In the genomic region with DNA sequence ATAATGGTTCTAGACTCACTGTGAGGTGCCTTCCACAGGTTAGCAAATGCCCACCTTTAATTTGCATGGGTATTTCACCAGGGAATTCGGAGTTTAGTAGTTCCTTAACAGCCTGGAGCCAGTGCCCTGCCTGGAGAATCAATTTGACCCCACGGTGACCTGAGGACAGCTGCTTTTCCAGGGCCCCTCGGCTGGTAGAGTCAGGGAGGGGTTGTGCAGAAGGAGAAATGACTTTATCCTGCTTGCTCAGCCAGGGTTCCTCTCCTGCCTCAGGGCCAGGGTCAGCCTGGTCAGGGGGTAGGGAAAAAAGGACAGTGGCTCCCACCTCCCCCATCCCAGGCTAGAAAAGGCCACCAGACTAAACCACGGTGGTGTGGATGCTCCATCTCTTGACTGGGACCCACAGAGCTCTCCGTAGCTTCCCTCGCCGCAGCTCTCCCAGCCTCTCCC, we compare ENCODE assay signal across 8 cellular contexts. TPM values are rescaled to one million over a fixed set of nuclear protein-coding genes. Genes with fewer than 3 reads are reported as not detected.
DNase-seq lines count a peak whose midpoint lies in the region; ATAC-seq, FAIRE-seq and TF ChIP-seq lines count a peak whose summit lies in the region.

No MANE protein-coding gene starts in this region.

- ATAC-seq in HG03045 (IDR thresholded peaks at IDR 0.05; ENCODE audit: unreplicated experiment) (peak; percentile 13), GM12878 (no peak), GM19395 (IDR thresholded peaks at IDR 0.05; ENCODE audit: unreplicated experiment) (no peak), HG03432 (IDR thresholded peaks at IDR 0.05; ENCODE audit: unreplicated experiment) (no peak)

- no peak overlapping the region for H2AK5ac ChIP-seq in mesendoderm (ENCODE audit: low read length)

- H3K9me3 ChIP-seq in A673 (ENCODE audit: low read depth, low read length, poor library complexity, severe bottlenecking) (no peaks in the 10 kb centered on the region), GM12878 (replicated peaks; ENCODE audit: control insufficient read depth, insufficient read depth, low read length) (no peaks in the 10 kb centered on the region)

- H3K36me3 ChIP-seq in A673 (ENCODE audit: insufficient read depth, low read length, poor library complexity, severe bottlenecking) (no peaks in the 10 kb centered on the region), GM12878 (ENCODE audit: control insufficient read depth in 2 of 2, insufficient read depth in 2 of 2, low read length in 1 of 2) (no peaks in the 10 kb centered on the region), mesendoderm (ENCODE audit: control insufficient read depth, insufficient read depth, low read length) (no peaks in the 10 kb centered on the region)

- H2BK5ac ChIP-seq in mesendoderm (ENCODE audit: low read length), result no peak overlapping the region

- in situ Hi-C loops in GM12878 (cut with MboI), result no loop called here

- TF ChIP-seq CTCF in A673 (conservative IDR thresholded peaks at IDR 0.05; ENCODE audit: low read depth, low read length) (no peak), GM12878 (IDR thresholded peaks at IDR 0.05 in 2 of 3, conservative IDR thresholded peaks at IDR 0.05 in 1 of 3; ENCODE audit: control insufficient read depth in 2 of 3, extremely low read depth in 1 of 3, insufficient read depth in 1 of 3, low read depth in 3 of 3, low read length in 3 of 3) (no peak)

- H2BK15ac ChIP-seq in mesendoderm (replicated peaks; ENCODE audit: low read depth), result no peak overlapping the region

- peak overlapping the region; percentile 80 for H3K56ac ChIP-seq in mesendoderm (ENCODE audit: low read length)

- no peaks in the 10 kb centered on the region for H3K79me2 ChIP-seq in GM12878 (ENCODE audit: control insufficient read depth, insufficient read depth, low read length)
- no peaks in the 10 kb centered on the region for H3K79me2 ChIP-seq in mesendoderm (ENCODE audit: control insufficient read depth, insufficient read depth, low read length)

- CTCF ChIA-PET in A673 (lab: Charles Lee), result interaction anchor here (0.7 to 2.1 kb wide), 3 partner anchors 9 to 12 kb away, joined by 3 to 10 read pairs (median 4); a partner anchor contains a TSS
- CTCF ChIA-PET in GM12878 (lab: Yijun Ruan, JAX), result interaction anchor here (0.7 to 5.2 kb wide), 27 partner anchors 10 to 388 kb away, joined by 3 to 80 read pairs (median 4); a partner anchor contains a TSS

- peak overlapping the region; percentile 66 for H3K27ac ChIP-seq in A673 (ENCODE audit: low read depth, low read length, poor library complexity, severe bottlenecking)
- peak overlapping the region; percentile 81 for H3K27ac ChIP-seq in GM12878 (ENCODE audit: control insufficient read depth, insufficient read depth)
- H3K27ac ChIP-seq in mesendoderm (ENCODE audit: low read depth, low read length), result no peak overlapping the region

- intact Hi-C loops in A673 (cut with micrococcal nuclease; ENCODE audit: unreplicated experiment) (no loop called here), GM12878 (cut with micrococcal nuclease; ENCODE audit: unreplicated experiment) (loop anchor here (5.0 kb wide), 2 partner anchors 34 to 81 kb away; no protein-coding TSS in a partner anchor)

- H2AFZ ChIP-seq in GM12878 (ENCODE audit: control insufficient read depth, low read depth, low read length), result peak overlapping the region; percentile 3

- RAD21 ChIA-PET in GM12878 (lab: Charles Lee; ENCODE audit: unreplicated experiment), result interaction anchor here (1.0 to 4.1 kb wide), 17 partner anchors 10 to 243 kb away, joined by 3 to 36 read pairs (median 4); a partner anchor contains a TSS

- no peak overlapping the region for H4K8ac ChIP-seq in mesendoderm (ENCODE audit: low read depth, low read length)

- H3K9ac ChIP-seq in GM12878 (ENCODE audit: control insufficient read depth, insufficient read depth, low read length) (peak overlapping the region; percentile 88), mesendoderm (ENCODE audit: low read length) (peak overlapping the region; percentile 63)

- no peak overlapping the region for H3K18ac ChIP-seq in mesendoderm (ENCODE audit: low read length)

- WGBS in GM12878 (ENCODE audit: insufficient coverage, insufficient replicate concordance, low lambda C conversion rate, missing lambda C conversion rate), result 58% methylated on average over 7 of the region's 7 CpGs
- WGBS in mesendoderm (ENCODE audit: extremely low coverage, insufficient coverage, low lambda C conversion rate), result no CpG with 5 or more reads among the region's 7 CpGs

- H3K27me3 ChIP-seq in A673 (replicated peaks; ENCODE audit: insufficient read depth, low read depth, low read length, poor library complexity) (no peaks in the 10 kb centered on the region), GM12878 (replicated peaks in 1 of 2; ENCODE audit: control insufficient read depth in 2 of 2, insufficient read depth in 2 of 2, low read length in 1 of 2) (no peaks in the 10 kb centered on the region), mesendoderm (ENCODE audit: insufficient read depth, low read length, poor library complexity) (no peaks in the 10 kb centered on the region)

- BruUV-seq in A673 (replicated peaks; lab: Mats Ljungman, UMichigan) (no TSS peak), GM12878 (replicated peaks; lab: Mats Ljungman, UMichigan) (TSS peak; percentile 78)

- no peak overlapping the region for H3K4ac ChIP-seq in mesendoderm (ENCODE audit: low read depth, low read length)

- H3K23ac ChIP-seq in mesendoderm (ENCODE audit: low read length), result no peak overlapping the region

- peaks cover 36% of the 10 kb centered on the region for H3K4me1 ChIP-seq in A673 (ENCODE audit: insufficient read depth, low read length, poor library complexity, severe bottlenecking)
- H3K4me1 ChIP-seq in GM12878 (ENCODE audit: control insufficient read depth, insufficient read depth, low read length), result peaks cover 23% of the 10 kb centered on the region
- H3K4me1 ChIP-seq in mesendoderm (ENCODE audit: control insufficient read depth, low read depth, low read length), result peaks cover 1% of the 10 kb centered on the region

- SMC1A ChIA-PET in GM12878 (lab: Charles Lee; ENCODE audit: uncharacterized antibody, unreplicated experiment), result interaction anchor here (1.0 to 4.1 kb wide), 17 partner anchors 10 to 245 kb away, joined by 3 to 28 read pairs (median 5); a partner anchor contains a TSS

- POLR2A ChIA-PET in A673 (lab: Charles Lee; ENCODE audit: low non-redundant PET), result interaction anchor here (0.7 kb wide), 1 partner anchor 335 kb away, joined by 4 read pairs; no protein-coding TSS in a partner anchor
- POLR2A ChIA-PET in GM12878 (lab: Charles Lee), result interaction anchor here (0.9 to 3.5 kb wide), 7 partner anchors 8 to 225 kb away, joined by 3 to 20 read pairs (median 4); a partner anchor contains a TSS

- no peak for TF ChIP-seq EP300 in GM12878 (IDR thresholded peaks at IDR 0.05; ENCODE audit: borderline replicate concordance in 1 of 2, control insufficient read depth in 1 of 2, low read depth in 2 of 2, low read length in 2 of 2)

- TF ChIP-seq POLR2A in GM12878 (IDR thresholded peaks at IDR 0.05; ENCODE audit: low read depth, low read length), result no peak

- H4K5ac ChIP-seq in mesendoderm (ENCODE audit: low read length), result no peak overlapping the region

- no peak for TF ChIP-seq RAD21 in GM12878 (IDR thresholded peaks at IDR 0.05; ENCODE audit: insufficient read depth, low read depth, low read length)

- H3K4me2 ChIP-seq in GM12878 (ENCODE audit: control insufficient read depth, insufficient read depth), result peak overlapping the region; percentile 58
- H3K4me2 ChIP-seq in mesendoderm (ENCODE audit: low read length), result peak overlapping the region; percentile 81

- H3K4me3 ChIP-seq in A673 (ENCODE audit: low read depth, low read length, poor library complexity, severe bottlenecking) (peak overlapping the region; percentile 55), GM12878 (peak overlapping the region; percentile 66; the same call in 1 of the 2 replicates), mesendoderm (ENCODE audit: low read length) (no peak overlapping the region)

- no peaks in the 10 kb centered on the region for H4K20me1 ChIP-seq in GM12878 (ENCODE audit: control insufficient read depth, insufficient read depth)

- H2BK120ac ChIP-seq in mesendoderm (ENCODE audit: low read depth, low read length), result no peak overlapping the region

- no peaks in the 10 kb centered on the region for H3K79me1 ChIP-seq in mesendoderm (ENCODE audit: low read length)

- FAIRE-seq in GM12878 (lab: Jason Lieb, UNC), result no peak

- DNase-seq in A673 (ENCODE audit: low spot score), result no peak
- DNase-seq in GM12878 (ENCODE audit: low read depth, low spot score), result no peak
- no peak for DNase-seq in mesendoderm
- no peak for DNase-seq in NCI-H2227 (lab: John Stamatoyannopoulos, UW; ENCODE audit: unreplicated experiment)
- no peak for DNase-seq in GM03348 (ENCODE audit: low spot score)

RNA-seq across cellular contexts. Expression of a gene that starts 12.0 kb away (rescaled TPM):
- total RNA-seq in A673 (2021) (0.11 and 0.15 TPM in 2 replicates), GM12878 (2014; rRNA removed) (0.05 TPM in 1 of 2 replicates, not detected in the other), GM12878 (2014; rRNA removed; fragmentation: Illumina TruSeq; extraction: Trizol) (0.04 TPM in 1 of 2 replicates, not detected in the other), GM12878 (2021) (0.08 TPM in 1 of 2 replicates, not detected in the other)
- 8.1 and 8.2 TPM in 2 replicates for total RNA-seq in GM12878 (2013; cell fraction: nucleolus; rRNA removed)
- polyA plus RNA-seq in GM12878 (2011; ENCODE audit: low read depth), result not detected
- polyA plus RNA-seq in GM12878 (2011; rRNA removed) (0.10 and 0.12 TPM in 2 replicates), GM12878 (2014; fragmentation: Illumina TruSeq; extraction: Trizol) (not detected in 2 replicates), GM12878 (2014; fragmentation: Nextera tagmentation; extraction: Ambion mirVana) (not detected), GM12878 (2014; rRNA removed) (0.06 TPM in 1 of 2 replicates, not detected in the other), GM12878 (2016; fragmentation: Nextera tagmentation; extraction: Ambion mirVana) (under 1 TPM in 1 of 2 experiments, not detected in 1; 0.16 TPM)
- 0.27 TPM in 2 replicates for polyA plus RNA-seq in GM12878 (2011; cell fraction: cytosol; rRNA removed)
- polyA plus RNA-seq in GM12878 (2011; cell fraction: nucleus; rRNA removed), result 0.69 and 0.99 TPM in 2 replicates
- polyA plus RNA-seq in GM12878 (2012), result 0.07 and 0.13 TPM in 2 replicates
- polyA minus RNA-seq in GM12878 (2011; rRNA and poly(A)+ RNA removed), result 0.15 and 0.37 TPM in 2 replicates
- polyA minus RNA-seq in GM12878 (2011; cell fraction: cytosol; rRNA and poly(A)+ RNA removed), result not detected in 2 replicates
- polyA minus RNA-seq in GM12878 (2011; cell fraction: nucleus; rRNA and poly(A)+ RNA removed), result 0.38 and 0.48 TPM in 2 replicates
- polyA plus RNA-seq in mesendoderm (2013, experiment 1 of 2), result 0.01 TPM
- polyA plus RNA-seq in mesendoderm (2013, experiment 2 of 2), result not detected

RNA-seq across cellular contexts. Expression of a gene that starts 12.2 kb away (rescaled TPM):
- total RNA-seq in A673 (2021) (11.6 and 26.8 TPM in 2 replicates), GM12878 (2014; rRNA removed) (4.7 and 4.9 TPM in 2 replicates), GM12878 (2014; rRNA removed; fragmentation: Illumina TruSeq; extraction: Trizol) (2.0 and 2.1 TPM in 2 replicates), GM12878 (2021) (3.8 and 4.7 TPM in 2 replicates)
- 3.4 and 4.0 TPM in 2 replicates for total RNA-seq in GM12878 (2013; cell fraction: nucleolus; rRNA removed)
- 6.4 TPM for polyA plus RNA-seq in GM12878 (2011; ENCODE audit: low read depth)
- polyA plus RNA-seq in GM12878 (2011; rRNA removed) (1.9 and 2.8 TPM in 2 replicates), GM12878 (2014; fragmentation: Illumina TruSeq; extraction: Trizol) (0.68 and 1.8 TPM in 2 replicates), GM12878 (2014; fragmentation: Nextera tagmentation; extraction: Ambion mirVana) (under 1 TPM; 0.37 to 0.73 TPM), GM12878 (2014; rRNA removed) (5.7 and 5.9 TPM in 2 replicates), GM12878 (2016; fragmentation: Nextera tagmentation; extraction: Ambion mirVana) (1 to 10 TPM; 3.9 to 4.8 TPM)
- polyA plus RNA-seq in GM12878 (2011; cell fraction: cytosol; rRNA removed), result 7.0 and 7.3 TPM in 2 replicates
- polyA plus RNA-seq in GM12878 (2011; cell fraction: nucleus; rRNA removed), result 4.0 and 7.6 TPM in 2 replicates
- polyA plus RNA-seq in GM12878 (2012), result 8.1 and 11.6 TPM in 2 replicates
- 4.8 and 8.7 TPM in 2 replicates for polyA minus RNA-seq in GM12878 (2011; rRNA and poly(A)+ RNA removed)
- 5.0 and 5.9 TPM in 2 replicates for polyA minus RNA-seq in GM12878 (2011; cell fraction: cytosol; rRNA and poly(A)+ RNA removed)
- polyA minus RNA-seq in GM12878 (2011; cell fraction: nucleus; rRNA and poly(A)+ RNA removed), result 7.1 and 9.2 TPM in 2 replicates
- polyA plus RNA-seq in mesendoderm (2013, experiment 1 of 2), result 28.1 TPM
- polyA plus RNA-seq in mesendoderm (2013, experiment 2 of 2), result 29.2 TPM

RNA-seq across cellular contexts. Expression of a gene that starts 46.9 kb away (rescaled TPM):
- 21.9 and 23.8 TPM in 2 replicates for total RNA-seq in A673 (2021)
- 18.9 and 20.9 TPM in 2 replicates for total RNA-seq in GM12878 (2013; cell fraction: nucleolus; rRNA removed)
- total RNA-seq in GM12878 (2014; rRNA removed), result 18.3 and 18.5 TPM in 2 replicates
- total RNA-seq in GM12878 (2014; rRNA removed; fragmentation: Illumina TruSeq; extraction: Trizol), result 9.0 and 10.0 TPM in 2 replicates
- total RNA-seq in GM12878 (2021), result 19.8 and 20.3 TPM in 2 replicates
- polyA plus RNA-seq in GM12878 (2011; ENCODE audit: low read depth), result 5.9 TPM
- polyA plus RNA-seq in GM12878 (2011; rRNA removed), result 4.3 and 9.7 TPM in 2 replicates
- polyA plus RNA-seq in GM12878 (2011; cell fraction: cytosol; rRNA removed), result 14.5 and 17.7 TPM in 2 replicates
- polyA plus RNA-seq in GM12878 (2011; cell fraction: nucleus; rRNA removed), result 18.8 and 21.0 TPM in 2 replicates
- polyA plus RNA-seq in GM12878 (2012), result 10.1 and 11.1 TPM in 2 replicates
- polyA plus RNA-seq in GM12878 (2014; fragmentation: Illumina TruSeq; extraction: Trizol), result 3.8 and 7.9 TPM in 2 replicates
- polyA plus RNA-seq in GM12878 (2014; fragmentation: Nextera tagmentation; extraction: Ambion mirVana), result 1 to 10 TPM in 1 of 2 experiments, under 1 TPM in 1; 0.71 to 1.7 TPM
- polyA plus RNA-seq in GM12878 (2014; rRNA removed), result 11.3 and 12.7 TPM in 2 replicates
- 10 to 100 TPM; 16.0 to 20.4 TPM for polyA plus RNA-seq in GM12878 (2016; fragmentation: Nextera tagmentation; extraction: Ambion mirVana)
- 30.4 and 40.0 TPM in 2 replicates for polyA minus RNA-seq in GM12878 (2011; rRNA and poly(A)+ RNA removed)
- 13.0 and 13.4 TPM in 2 replicates for polyA minus RNA-seq in GM12878 (2011; cell fraction: cytosol; rRNA and poly(A)+ RNA removed)
- polyA minus RNA-seq in GM12878 (2011; cell fraction: nucleus; rRNA and poly(A)+ RNA removed), result 8.7 and 17.9 TPM in 2 replicates
- polyA plus RNA-seq in mesendoderm (2013, experiment 1 of 2), result 11.7 TPM
- 11.5 TPM for polyA plus RNA-seq in mesendoderm (2013, experiment 2 of 2)
